ENCODE assay signal across 29 cellular contexts in genomic region chr7:84245831-84246230, GRCh38. TPM values are rescaled to one million over a fixed set of nuclear protein-coding genes. Genes with fewer than 3 reads are reported as not detected.
DNase-seq lines count a peak whose midpoint lies in the region; ATAC-seq, FAIRE-seq and TF ChIP-seq lines count a peak whose summit lies in the region.
"Had no signal": no experiment of that assay in that cellular context is flagged by ENCODE, and none has a peak within 500 bp of the region (broad histone marks: within the 10 kb centered on the region; RNA-seq: fewer than 3 reads in every experiment).

No MANE protein-coding gene starts in this region.

- TF ChIP-seq CTCF in H9 (conservative IDR thresholded peaks at IDR 0.05) (no peak), kidney (IDR thresholded peaks at IDR 0.05; ENCODE audit: borderline replicate concordance, extremely low read depth, insufficient read depth) (no peak), transverse colon (IDR thresholded peaks at IDR 0.05) (no peak)

- no peaks in the 10 kb centered on the region for H3K79me1 ChIP-seq in H9 (ENCODE audit: insufficient read depth, low read depth, low read length, poor library complexity, severe bottlenecking)

- no CpG with 5 or more reads among the region's 5 CpGs for whole genome bisulfite sequencing in H9 (ENCODE audit: extremely low coverage, insufficient read length, low lambda C conversion rate)
- WGBS in transverse colon (ENCODE audit: low coverage in 1 of 2), 2 donors = 65% methylated on average over 5 of the region's 5 CpGs; no CpG with 5 or more reads in 1 of the 2 donors

- H3K27me3 Mint-ChIP-seq in H9 (ENCODE audit: low read depth) = peaks cover 2% of the 10 kb centered on the region; the same call in 1 of the 2 replicates
- H3K27me3 Mint-ChIP-seq in activated CD4-positive, alpha-beta T cell treated with anti-CD3 and anti-CD28 coated beads, Interleukin-2, amount 10 ng/mL, durations not matched to agents 7 days and 5 days = no peaks in the 10 kb centered on the region

- peaks cover 5% of the 10 kb centered on the region; the same call in 1 of the 2 replicates for H3K4me1 ChIP-seq in H9 (ENCODE audit: insufficient read depth, low read length)
- H3K4me1 ChIP-seq in NT2/D1 (ENCODE audit: insufficient read depth, insufficient read length) = no peaks in the 10 kb centered on the region
- no peaks in the 10 kb centered on the region for H3K4me1 ChIP-seq in kidney (ENCODE audit: control insufficient read depth in 1 of 2, insufficient read depth in 1 of 2, low read depth in 1 of 2, low read length in 2 of 2)
- H3K4me1 ChIP-seq in transverse colon = peaks cover 0 to 6% (median 0%) of the 10 kb centered on the region in 4 donors

- H3K18ac ChIP-seq in H9 (ENCODE audit: insufficient read length, low read depth, low read length) = no peak overlapping the region

- no peak for TF ChIP-seq EP300 in transverse colon (IDR thresholded peaks at IDR 0.05; ENCODE audit: low read depth)

- H3K4me3 Mint-ChIP-seq in H9 = no peak overlapping the region
- H3K4me3 Mint-ChIP-seq in activated CD4-positive, alpha-beta T cell treated with anti-CD3 and anti-CD28 coated beads, Interleukin-2, amount 10 ng/mL, durations not matched to agents 7 days and 5 days = no peak overlapping the region
- H3K4me3 Mint-ChIP-seq: activated CD8-positive, alpha-beta T cell treated with anti-CD3 and anti-CD28 coated beads, Interleukin-2, amount 10 ng/mL, durations not matched to agents 7 days and 5 days; activated naive CD8-positive, alpha-beta T cell; CD14-positive monocyte; nephron; T-helper 1 cell treated with Interleukin-12 subunit alpha and Interleukin-12 subunit beta and Interleukin-4 antibody, amounts not matched to agents 30 μg/mL and 1 μg/mL, for 36 hours had no signal

- H3K9me3 Mint-ChIP-seq in H9 = peaks cover 46 to 48% of the 10 kb centered on the region in 2 experiments
- peaks cover 3% of the 10 kb centered on the region for H3K9me3 Mint-ChIP-seq in activated CD4-positive, alpha-beta T cell treated with anti-CD3 and anti-CD28 coated beads, Interleukin-2, amount 10 ng/mL, durations not matched to agents 7 days and 5 days

- DNase-seq in H9 (peak; percentile 63), NT2/D1 (ENCODE audit: low read depth, low spot score) (peak; percentile 40), kidney (peak; percentile 25), transverse colon (peak; percentile 21)
- DNase-seq in activated CD4-positive, alpha-beta T cell treated with anti-CD3 and anti-CD28 coated beads, Interleukin-2, amount 10 ng/mL, durations not matched to agents 7 days and 5 days = no peak
- DNase-seq in activated CD4-positive, alpha-beta T cell treated with anti-CD3 and anti-CD28 coated beads, Interleukin-2, amount 50 U/mL, for 48 hours = no peak
- DNase-seq: activated CD4-positive, alpha-beta T cell treated with anti-CD3 and anti-CD28 coated beads for 1 hour; activated CD8-positive, alpha-beta T cell treated with anti-CD3 and anti-CD28 coated beads, Interleukin-2, amount 10 ng/mL, durations not matched to agents 7 days and 5 days; cortex of kidney; GOT3; KBM-7; MM.1S; NCI-H1417 treated with DMSO at 0.1 percent for 48 hours; NCI-H2081 treated with DMSO at 0.1 percent for 48 hours; NCI-H345; NCI-H82; retina; RPMI8226; small intestine had no signal

- H3K27me3 ChIP-seq in H9 (ENCODE audit: insufficient read depth, low read length) = no peaks in the 10 kb centered on the region
- no peaks in the 10 kb centered on the region for H3K27me3 ChIP-seq in NT2/D1 (ENCODE audit: insufficient read depth, insufficient read length)
- H3K27me3 ChIP-seq in transverse colon = no peaks in the 10 kb centered on the region
- H3K27me3 ChIP-seq: cardiac muscle cell, upper lobe of left lung had no signal

- H3K4ac ChIP-seq in H9 (ENCODE audit: low read depth, low read length) = no peak overlapping the region

- H3K27ac Mint-ChIP-seq in H9 = no peak overlapping the region
- H3K27ac Mint-ChIP-seq in activated CD4-positive, alpha-beta T cell treated with anti-CD3 and anti-CD28 coated beads, Interleukin-2, amount 10 ng/mL, durations not matched to agents 7 days and 5 days = no peak overlapping the region
- H3K27ac Mint-ChIP-seq: activated CD8-positive, alpha-beta T cell treated with anti-CD3 and anti-CD28 coated beads, Interleukin-2, amount 10 ng/mL, durations not matched to agents 7 days and 5 days; activated naive CD8-positive, alpha-beta T cell; nephron; T-helper 1 cell treated with Interleukin-12 subunit alpha and Interleukin-12 subunit beta and Interleukin-4 antibody, amounts not matched to agents 30 μg/mL and 1 μg/mL, for 36 hours had no signal

- H3K4me3 ChIP-seq in NT2/D1 (ENCODE audit: insufficient read length, low read depth) (no peak overlapping the region), kidney (ENCODE audit: low read length in 2 of 2) (no peak overlapping the region), transverse colon (no peak overlapping the region)
- H3K4me3 ChIP-seq: cardiac muscle cell, GM12878, SK-N-MC, upper lobe of left lung had no signal

- intact Hi-C loops in kidney (cut with DNase I) = no loop called here
- intact Hi-C loops in transverse colon (cut with DNase I; ENCODE audit: low total_unique reads) = no loop called here

- H3K9ac ChIP-seq in H9 (ENCODE audit: extremely low read depth, insufficient read length, low read length) = no peak overlapping the region
- H3K9ac ChIP-seq in NT2/D1 (ENCODE audit: insufficient read length, low read depth) = no peak overlapping the region
- no peak overlapping the region for H3K9ac ChIP-seq in kidney (ENCODE audit: low read length in 2 of 2)

- H4K8ac ChIP-seq in H9 (replicated peaks; ENCODE audit: insufficient read length, low read depth, low read length) = no peak overlapping the region

- no peaks in the 10 kb centered on the region for H3K23me2 ChIP-seq in H9 (ENCODE audit: insufficient read length, low read depth, low read length, poor library complexity, severe bottlenecking)

- peaks cover 40 to 54% (median 45%) of the 10 kb centered on the region in 3 experiments for H3K36me3 Mint-ChIP-seq in H9 (ENCODE audit: insufficient read depth in 1 of 3, low read depth in 3 of 3)
- no peaks in the 10 kb centered on the region for H3K36me3 Mint-ChIP-seq in activated CD4-positive, alpha-beta T cell treated with anti-CD3 and anti-CD28 coated beads, Interleukin-2, amount 10 ng/mL, durations not matched to agents 7 days and 5 days (ENCODE audit: low read depth)

- H4K5ac ChIP-seq in H9 (ENCODE audit: insufficient read length, low read depth, low read length) = no peak overlapping the region

- no peak overlapping the region for H2BK120ac ChIP-seq in H9 (ENCODE audit: low read depth, low read length, poor library complexity, severe bottlenecking)

- ATAC-seq in HG02973 (IDR thresholded peaks at IDR 0.05; ENCODE audit: unreplicated experiment) = no peak
- ATAC-seq: activated CD8-positive, alpha-beta T cell treated with anti-CD3 and anti-CD28 coated beads, Interleukin-2, amount 10 ng/mL, durations not matched to agents 7 days and 5 days; GM12878 had no signal

- H3K14ac ChIP-seq in H9 (ENCODE audit: insufficient read depth, low read length) = no peak overlapping the region

- no peak overlapping the region for H3T11ph ChIP-seq in H9 (ENCODE audit: low read length)

- no peak overlapping the region for H2BK5ac ChIP-seq in H9 (ENCODE audit: insufficient read length, low read length)

- no peaks in the 10 kb centered on the region for H3K36me3 ChIP-seq in NT2/D1 (ENCODE audit: insufficient read depth, insufficient read length, low read length)
- H3K36me3 ChIP-seq in kidney (ENCODE audit: control insufficient read depth in 1 of 2, insufficient read depth in 2 of 2, low read length in 2 of 2) = no peaks in the 10 kb centered on the region
- H3K36me3 ChIP-seq in transverse colon = no peaks in the 10 kb centered on the region
- H3K36me3 ChIP-seq: cardiac muscle cell, upper lobe of left lung had no signal

- CTCF ChIA-PET in activated CD4-positive, alpha-beta T cell treated with anti-CD3 and anti-CD28 coated beads, Interleukin-2, amount 10 ng/mL, durations not matched to agents 7 days and 5 days (lab: Charles Lee) = no interaction called here

- FAIRE-seq in kidney (lab: Jason Lieb, UNC) = no peak
- FAIRE-seq: D721Med, GM12878 had no signal

- H3K27ac ChIP-seq in H9 (ENCODE audit: insufficient read length, low read depth, low read length) = no peak overlapping the region
- H3K27ac ChIP-seq in kidney (ENCODE audit: low read depth in 2 of 2, low read length in 2 of 2) = no peak overlapping the region
- no peak overlapping the region for H3K27ac ChIP-seq in transverse colon
- H3K27ac ChIP-seq: cardiac muscle cell, SK-N-MC, upper lobe of left lung had no signal

- H3K4me1 Mint-ChIP-seq in H9 = peaks cover 7 to 8% of the 10 kb centered on the region in 2 experiments
- H3K4me1 Mint-ChIP-seq in activated CD4-positive, alpha-beta T cell treated with anti-CD3 and anti-CD28 coated beads, Interleukin-2, amount 10 ng/mL, durations not matched to agents 7 days and 5 days = no peaks in the 10 kb centered on the region

- H3K56ac ChIP-seq in H9 (ENCODE audit: insufficient read length, low read depth, low read length) = no peak overlapping the region

- H3K9me3 ChIP-seq in H9 (ENCODE audit: control insufficient read depth, low read depth, low read length) (no peaks in the 10 kb centered on the region), NT2/D1 (ENCODE audit: insufficient read depth, low read length) (peaks cover 10% of the 10 kb centered on the region; the same call in 1 of the 2 replicates), kidney (ENCODE audit: control insufficient read depth in 1 of 2, low read length in 2 of 2) (no peaks in the 10 kb centered on the region), transverse colon (no peaks in the 10 kb centered on the region)

- H2AFZ ChIP-seq in H9 (ENCODE audit: low read length) = no peak overlapping the region

- in situ Hi-C loops in transverse colon (cut with MboI; ENCODE audit: low pct_ligation_motif_present in 1 of 4, low pct_unique_long_range_greater_than_20kb in 1 of 4, low sequenced_read_pairs in 3 of 4) = no loop called here

- no peak overlapping the region for H3K4me2 ChIP-seq in H9 (ENCODE audit: insufficient read depth, insufficient read length, low read length)

- H2BK20ac ChIP-seq in H9 (ENCODE audit: low read depth, low read length, poor library complexity, severe bottlenecking) = no peak overlapping the region

- H4K20me1 ChIP-seq in H9 (ENCODE audit: control insufficient read depth, insufficient read depth, insufficient read length) = no peaks in the 10 kb centered on the region

- H3K23ac ChIP-seq in H9 (ENCODE audit: insufficient read length, low read depth, low read length) = no peak overlapping the region

- H2AK5ac ChIP-seq in H9 (ENCODE audit: insufficient read length, low read length) = no peak overlapping the region

- H2BK15ac ChIP-seq in H9 (ENCODE audit: low read depth, low read length) = no peak overlapping the region

- no peak overlapping the region for H2BK12ac ChIP-seq in H9 (ENCODE audit: insufficient read length, low read depth, low read length)

- POLR2A ChIA-PET in activated CD4-positive, alpha-beta T cell treated with anti-CD3 and anti-CD28 coated beads, Interleukin-2, amount 10 ng/mL, durations not matched to agents 7 days and 5 days (lab: Charles Lee) = no interaction called here

- no peak for TF ChIP-seq POLR2A in transverse colon (IDR thresholded peaks at IDR 0.05)

- no peaks in the 10 kb centered on the region for H3K79me2 ChIP-seq in H9 (ENCODE audit: insufficient read depth, low read length)

- no peak overlapping the region for H4K91ac ChIP-seq in H9 (ENCODE audit: insufficient read length, low read depth, low read length)

RNA-seq across cellular contexts. Expression of gene SEMA3A, which starts 51.2 kb away (rescaled TPM):
- total RNA-seq in H9 (2021) = 60.0 and 61.5 TPM in 2 replicates
- 10.7 TPM for total RNA-seq in kidney
- polyA plus RNA-seq in kidney (ENCODE audit: insufficient read depth, low read depth, low replicate concordance) = 0.34 TPM
- total RNA-seq in transverse colon = 1 to 10 TPM in 3 of 4 donors, under 1 TPM in 1; 1.00 to 8.3 (median 4.7) TPM
- 1 to 10 TPM; 1.3 to 1.4 TPM for total RNA-seq in activated CD4-positive, alpha-beta T cell treated with anti-CD3 and anti-CD28 coated beads, Interleukin-2, amount 10 ng/mL, durations not matched to agents 7 days and 5 days
- polyA plus RNA-seq: CD14-positive monocyte had no signal

Comparison
In these comparisons a context has a peak if more than half of its experiments do, and no peak if none do; other contexts are left out.
1. DNase-seq: peak in H9 (single experiment), NT2/D1 (single experiment), kidney (single experiment) and transverse colon (single experiment); none in activated CD4-positive, alpha-beta T cell treated with anti-CD3 and anti-CD28 coated beads, Interleukin-2, amount 10 ng/mL, durations not matched to agents 7 days and 5 days (single experiment) and activated CD4-positive, alpha-beta T cell treated with anti-CD3 and anti-CD28 coated beads, Interleukin-2, amount 50 U/mL, for 48 hours (0 of 2).